33 cellular contexts compared by ENCODE assay signal in genomic region chr3:114838025-114838424, GRCh38.
"Had no signal": no experiment of that assay in that cellular context is flagged by ENCODE, and none has a peak within 500 bp of the region (broad histone marks: within the 10 kb centered on the region; RNA-seq: fewer than 3 reads in every experiment).

No MANE protein-coding gene starts in this region.

- DNase-seq: activated effector memory CD4-positive, alpha-beta T cell treated with anti-CD3 and anti-CD28 coated beads, Interleukin-2, amount 50 U/mL, for 16 hours; activated effector memory CD4-positive, alpha-beta T cell treated with Interleukin-2 at 50 U/mL for 16 hours; activated gamma-delta T cell; activated gamma-delta T cell treated with Interleukin-2 at 50 U/mL for 16 hours; activated naive CD4-positive, alpha-beta T cell; activated naive CD4-positive, alpha-beta T cell treated with anti-CD3 and anti-CD28 coated beads for 36 hours; activated naive CD4-positive, alpha-beta T cell treated with anti-CD3 and anti-CD28 coated beads, Interleukin-2, amount 10 ng/mL, durations not matched to agents 7 days and 5 days; activated naive CD4-positive, alpha-beta T cell treated with anti-CD3 and anti-CD28 coated beads, Interleukin-2, amount 50 U/mL, for 16 hours; activated naive CD4-positive, alpha-beta T cell treated with Interleukin-2 at 50 U/mL for 16 hours; activated naive CD8-positive, alpha-beta T cell treated with anti-CD3 and anti-CD28 coated beads for 36 hours; activated naive CD8-positive, alpha-beta T cell treated with anti-CD3 and anti-CD28 coated beads, Interleukin-2, amount 10 ng/mL, durations not matched to agents 7 days and 5 days; activated naive CD8-positive, alpha-beta T cell treated with anti-CD3 and anti-CD28 coated beads, Interleukin-2, amount 50 U/mL, for 24 hours; activated T-cell treated with anti-CD3 and anti-CD28 coated beads, Interleukin-2, amount 50 U/mL, for 4 hours; activated T-cell treated with anti-CD3 and anti-CD28 coated beads, Interleukin-2, amount 50 U/mL, for 48 hours; activated T-cell treated with anti-CD3 and anti-CD28 coated beads, Interleukin-2, amount 50 U/mL, for 72 hours; adrenal gland; amniotic stem cell; amygdala; anterior cingulate cortex; aorta; body of pancreas; brain microvascular endothelial cell; caudate nucleus; central memory CD4-positive, alpha-beta T cell; cerebellar nuclear complex had no signal

- FAIRE-seq: astrocyte, bronchial epithelial cell, colon had no signal

- H3K27ac ChIP-seq: adrenal gland, ascending aorta, body of pancreas, brain microvascular endothelial cell, breast epithelium, cardiac muscle cell had no signal

- H3K9me3 ChIP-seq: adrenal gland, ascending aorta, body of pancreas, breast epithelium had no signal

- H3K4me3 ChIP-seq: adrenal gland, ascending aorta, body of pancreas, breast epithelium, cardiac muscle cell had no signal

- H3K36me3 ChIP-seq: adrenal gland, ascending aorta, brain microvascular endothelial cell, breast epithelium, cardiac muscle cell had no signal

- H3K4me1 ChIP-seq: ascending aorta, breast epithelium had no signal

- H3K27me3 ChIP-seq: adrenal gland, ascending aorta, body of pancreas, brain microvascular endothelial cell, breast epithelium, cardiac muscle cell had no signal

- ATAC-seq: activated naive CD4-positive, alpha-beta T cell treated with anti-CD3 and anti-CD28 coated beads, Interleukin-2, amount 50 U/mL, for 72 hours; activated naive CD8-positive, alpha-beta T cell treated with anti-CD3 and anti-CD28 coated beads, Interleukin-2, amount 50 U/mL, for 24 hours; activated T-cell treated with anti-CD3 and anti-CD28 coated beads, Interleukin-2, amount 50 U/mL, for 4 hours; activated T-cell treated with anti-CD3 and anti-CD28 coated beads, Interleukin-2, amount 50 U/mL, for 72 hours; activated T-helper 17 cell treated with anti-CD3 and anti-CD28 coated beads, Interleukin-2, amount 50 U/mL, for 72 hours; body of pancreas had no signal
